ENCODE assay signal across 8 cellular contexts in the genomic region with DNA sequence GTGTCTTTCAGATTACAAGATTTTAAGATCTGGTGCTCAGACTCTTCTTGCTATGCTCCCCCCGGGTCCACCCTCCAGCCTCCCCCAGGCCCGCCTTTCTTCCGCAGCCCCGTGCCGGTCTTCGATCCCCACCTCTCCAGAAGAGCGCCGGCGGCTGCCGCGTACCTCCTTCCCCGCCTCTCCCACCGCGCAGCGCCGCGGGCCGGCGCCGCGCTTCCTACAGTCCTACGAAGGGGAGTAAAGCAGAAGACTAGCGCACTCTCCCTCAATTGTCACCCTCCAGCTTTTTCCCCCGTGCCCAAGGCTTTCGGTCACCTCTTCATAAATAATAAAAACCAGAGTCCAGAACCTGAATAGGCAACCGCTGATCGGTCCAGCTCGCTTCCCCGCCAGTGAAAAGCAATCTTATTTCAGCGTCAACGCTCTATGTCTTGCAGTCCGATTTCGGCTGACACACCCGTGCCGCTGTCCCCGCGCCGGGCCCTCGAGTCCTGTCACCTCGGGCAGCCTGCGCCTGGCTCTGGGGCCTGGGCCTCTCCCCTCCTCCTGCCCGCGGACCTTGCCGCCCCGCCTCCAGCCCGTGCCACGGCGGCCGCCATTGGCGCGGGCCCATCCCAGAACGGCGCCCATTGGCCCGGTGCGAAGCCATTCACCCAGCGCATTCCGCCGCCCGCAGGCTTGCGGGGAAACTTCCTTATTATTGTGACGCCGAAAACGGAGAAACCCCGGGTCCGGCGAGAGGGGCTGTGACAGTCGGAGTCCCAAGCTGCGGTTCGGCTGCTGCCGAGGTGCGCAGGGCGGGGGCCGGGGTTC. TPM values are rescaled to one million over a fixed set of nuclear protein-coding genes. Genes with fewer than 3 reads are reported as not detected.
DNase-seq lines count a peak whose midpoint lies in the region; ATAC-seq and TF ChIP-seq lines count a peak whose summit lies in the region.

HERC3 (plus strand) TSS at position 694 of the 813 bp plus-strand sequence. CDS start 13,344 bp downstream, outside the sequence.

- H3K4me3 ChIP-seq in epithelial cell of esophagus (ENCODE audit: low read length) (peak within 1 kb of the TSS; percentile 78), mucosa of descending colon (peak within 1 kb of the TSS; percentile 75)

- peak; percentile 91 for DNase-seq in DMS 273 (lab: John Stamatoyannopoulos, UW; ENCODE audit: unreplicated experiment)
- DNase-seq in HuH-7 (ENCODE audit: low spot score): peak; percentile 88
- DNase-seq in OCI-M1 (lab: John Stamatoyannopoulos, UW): peak; percentile 94
- peak; percentile 86 for DNase-seq in activated T-cell treated with anti-CD3 and anti-CD28 coated beads for 48 hours (ENCODE audit: low read depth)
- DNase-seq in epithelial cell of esophagus (ENCODE audit: low read depth): peak; percentile 93
- peak; percentile 93 to 96 (median 95) for DNase-seq in mucosa of descending colon
- peak; percentile 65 to 77 for DNase-seq in stimulated activated CD8-positive, alpha-beta memory T cell treated with anti-CD3 and anti-CD28 coated beads, Interleukin-4, amount 100 ng/mL, for 1 hour (ENCODE audit: low read depth in 2 of 2, low spot score in 1 of 2)

- no peaks in the 10 kb centered on the region for H3K36me3 ChIP-seq in mucosa of descending colon (ENCODE audit: low read depth)

- H3K9me3 ChIP-seq in mucosa of descending colon: no peaks in the 10 kb centered on the region

- H3K4me1 ChIP-seq in mucosa of descending colon (ENCODE audit: low read depth): peaks cover 12% of the 10 kb centered on the region

- ATAC-seq in GM21526 (IDR thresholded peaks at IDR 0.05; ENCODE audit: low FRiP score, unreplicated experiment) (peak; percentile 95), mucosa of descending colon (peak; percentile 96)

- intact Hi-C loops in mucosa of descending colon (cut with DNase I, micrococcal nuclease): no loop called here

- TF ChIP-seq CTCF in epithelial cell of esophagus (IDR thresholded peaks at IDR 0.05; ENCODE audit: insufficient read depth, low read depth, low read length, missing control alignments) (no peak), mucosa of descending colon (IDR thresholded peaks at IDR 0.05) (no peak)

RNA-seq across cellular contexts. Expression of gene HERC3, which starts in this region (rescaled TPM):
- 10 to 100 TPM; 49.1 to 51.6 (median 50.6) TPM for total RNA-seq in mucosa of descending colon

Comparison
In these comparisons a context has a peak if more than half of its experiments do, and no peak if none do; other contexts are left out.
1. Peak in every context shown above with its lines: DNase-seq, ATAC-seq and H3K4me3 ChIP-seq.